Comparison of ENCODE assay signal across 1 cellular context in the genomic region with DNA sequence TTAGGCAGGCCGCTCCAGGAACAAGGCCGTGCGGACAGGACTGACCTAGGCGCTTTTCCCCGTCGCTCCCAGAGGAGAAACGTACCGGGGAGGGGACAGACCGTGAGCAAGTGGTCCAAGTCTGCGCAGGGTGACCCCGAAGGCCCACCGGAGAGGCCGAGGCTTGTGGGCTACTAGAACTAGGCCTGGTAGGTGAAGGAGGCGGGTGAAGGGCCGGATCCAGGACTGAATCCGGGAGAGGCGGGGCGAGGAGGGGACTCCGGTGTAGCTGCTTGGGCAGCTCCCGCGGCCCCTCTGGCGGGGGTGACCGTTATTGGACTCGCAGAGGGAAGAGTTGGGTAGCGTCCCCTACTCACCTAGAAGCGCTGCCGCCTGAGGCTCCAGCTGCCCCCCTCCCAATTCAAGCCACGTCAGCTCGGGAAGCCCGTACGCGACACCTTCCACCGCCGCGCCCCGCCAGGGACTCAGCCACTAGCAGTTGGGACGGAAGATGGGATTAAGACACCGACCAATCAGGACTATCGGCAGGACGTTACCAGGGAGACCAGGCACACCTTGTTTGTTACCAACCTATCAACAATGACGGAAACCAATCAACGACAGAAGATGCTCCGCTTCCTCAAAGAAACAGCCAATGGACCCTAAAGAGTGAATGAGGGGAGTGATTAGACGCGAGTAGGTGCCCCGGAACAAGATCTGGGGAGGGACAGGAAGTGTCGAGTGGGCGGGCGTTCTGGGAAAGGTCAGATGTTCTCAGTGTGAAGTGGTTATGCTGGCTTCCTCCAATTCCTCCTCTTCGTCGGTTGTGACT.
TF ChIP-seq lines count a peak whose summit lies in the region.

A gene with protein sequence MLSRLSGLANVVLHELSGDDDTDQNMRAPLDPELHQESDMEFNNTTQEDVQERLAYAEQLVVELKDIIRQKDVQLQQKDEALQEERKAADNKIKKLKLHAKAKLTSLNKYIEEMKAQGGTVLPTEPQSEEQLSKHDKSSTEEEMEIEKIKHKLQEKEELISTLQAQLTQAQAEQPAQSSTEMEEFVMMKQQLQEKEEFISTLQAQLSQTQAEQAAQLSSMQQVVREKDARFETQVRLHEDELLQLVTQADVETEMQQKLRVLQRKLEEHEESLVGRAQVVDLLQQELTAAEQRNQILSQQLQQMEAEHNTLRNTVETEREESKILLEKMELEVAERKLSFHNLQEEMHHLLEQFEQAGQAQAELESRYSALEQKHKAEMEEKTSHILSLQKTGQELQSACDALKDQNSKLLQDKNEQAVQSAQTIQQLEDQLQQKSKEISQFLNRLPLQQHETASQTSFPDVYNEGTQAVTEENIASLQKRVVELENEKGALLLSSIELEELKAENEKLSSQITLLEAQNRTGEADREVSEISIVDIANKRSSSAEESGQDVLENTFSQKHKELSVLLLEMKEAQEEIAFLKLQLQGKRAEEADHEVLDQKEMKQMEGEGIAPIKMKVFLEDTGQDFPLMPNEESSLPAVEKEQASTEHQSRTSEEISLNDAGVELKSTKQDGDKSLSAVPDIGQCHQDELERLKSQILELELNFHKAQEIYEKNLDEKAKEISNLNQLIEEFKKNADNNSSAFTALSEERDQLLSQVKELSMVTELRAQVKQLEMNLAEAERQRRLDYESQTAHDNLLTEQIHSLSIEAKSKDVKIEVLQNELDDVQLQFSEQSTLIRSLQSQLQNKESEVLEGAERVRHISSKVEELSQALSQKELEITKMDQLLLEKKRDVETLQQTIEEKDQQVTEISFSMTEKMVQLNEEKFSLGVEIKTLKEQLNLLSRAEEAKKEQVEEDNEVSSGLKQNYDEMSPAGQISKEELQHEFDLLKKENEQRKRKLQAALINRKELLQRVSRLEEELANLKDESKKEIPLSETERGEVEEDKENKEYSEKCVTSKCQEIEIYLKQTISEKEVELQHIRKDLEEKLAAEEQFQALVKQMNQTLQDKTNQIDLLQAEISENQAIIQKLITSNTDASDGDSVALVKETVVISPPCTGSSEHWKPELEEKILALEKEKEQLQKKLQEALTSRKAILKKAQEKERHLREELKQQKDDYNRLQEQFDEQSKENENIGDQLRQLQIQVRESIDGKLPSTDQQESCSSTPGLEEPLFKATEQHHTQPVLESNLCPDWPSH (N-terminal part only) (minus strand): TSS at position 466 of the 811 bp plus-strand sequence. CDS start 18,770 bp downstream, outside the sequence.

TF ChIP-seq in K562, 482 proteins besides CTCF, POLR2A, EP300 and RAD21 (continued from another document and continues in another):
- TF ChIP-seq CUX1 (CRISPR knock-in tag; IDR thresholded peaks at IDR 0.05) (no peak), ZNF184 (CRISPR knock-in tag; IDR thresholded peaks at IDR 0.05) (no peak), MNT (conservative IDR thresholded peaks at IDR 0.05) (peak; percentile 71 to 78), ZBTB8A (IDR thresholded peaks at IDR 0.05; ENCODE audit: partially characterized antibody) (no peak), MCM7 (IDR thresholded peaks at IDR 0.05) (no peak), SRSF1 (IDR thresholded peaks at IDR 0.05; ENCODE audit: low read depth, low read length) (no peak), GABPA (tag; conservative IDR thresholded peaks at IDR 0.05; ENCODE audit: low read depth) (peak; percentile 97), POU5F1 (IDR thresholded peaks at IDR 0.05; ENCODE audit: borderline replicate concordance, low read depth, low read length, partially characterized antibody) (no peak), SNRNP70 (optimal IDR thresholded peaks at IDR 0.05; ENCODE audit: low read depth, low read length) (no peak), PTTG1 (tag; IDR thresholded peaks at IDR 0.05; ENCODE audit: low read depth) (no peak), KAT8 (IDR thresholded peaks at IDR 0.05; ENCODE audit: low read depth) (no peak), SPI1 (IDR thresholded peaks at IDR 0.05; ENCODE audit: borderline replicate concordance, low read depth, low read length) (peak; percentile 54; the same call in 1 of the 2 replicates), ZNF274 (IDR thresholded peaks at IDR 0.05; ENCODE audit: borderline replicate concordance, low read depth, low read length) (no peak), ZNF263 (CRISPR knock-in tag; IDR thresholded peaks at IDR 0.05; ENCODE audit: borderline replicate concordance) (no peak), BHLHE40 (IDR thresholded peaks at IDR 0.05; ENCODE audit: low read length) (peak; percentile 53), ZNF707 (CRISPR knock-in tag; conservative IDR thresholded peaks at IDR 0.05) (no peak), KHSRP (IDR thresholded peaks at IDR 0.05) (no peak), NEUROD1 (IDR thresholded peaks at IDR 0.05; ENCODE audit: borderline replicate concordance, low read depth, low read length, partially characterized antibody) (peak; percentile 88), TEAD1 (CRISPR knock-in tag; IDR thresholded peaks at IDR 0.05) (no peak), PRPF4 (IDR thresholded peaks at IDR 0.05; ENCODE audit: insufficient read depth, low read depth, low read length, poor library complexity, severe bottlenecking) (no peak), ELF2 (CRISPR knock-in tag; IDR thresholded peaks at IDR 0.05) (no peak; the same call in 1 of the 2 replicates), SMAD4 (CRISPR knock-in tag; conservative IDR thresholded peaks at IDR 0.05) (no peak)
- TF ChIP-seq, protein P1, sequence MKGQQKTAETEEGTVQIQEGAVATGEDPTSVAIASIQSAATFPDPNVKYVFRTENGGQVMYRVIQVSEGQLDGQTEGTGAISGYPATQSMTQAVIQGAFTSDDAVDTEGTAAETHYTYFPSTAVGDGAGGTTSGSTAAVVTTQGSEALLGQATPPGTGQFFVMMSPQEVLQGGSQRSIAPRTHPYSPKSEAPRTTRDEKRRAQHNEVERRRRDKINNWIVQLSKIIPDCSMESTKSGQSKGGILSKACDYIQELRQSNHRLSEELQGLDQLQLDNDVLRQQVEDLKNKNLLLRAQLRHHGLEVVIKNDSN (CRISPR knock-in tag; IDR thresholded peaks at IDR 0.05): no peak
- TF ChIP-seq, protein P2, sequence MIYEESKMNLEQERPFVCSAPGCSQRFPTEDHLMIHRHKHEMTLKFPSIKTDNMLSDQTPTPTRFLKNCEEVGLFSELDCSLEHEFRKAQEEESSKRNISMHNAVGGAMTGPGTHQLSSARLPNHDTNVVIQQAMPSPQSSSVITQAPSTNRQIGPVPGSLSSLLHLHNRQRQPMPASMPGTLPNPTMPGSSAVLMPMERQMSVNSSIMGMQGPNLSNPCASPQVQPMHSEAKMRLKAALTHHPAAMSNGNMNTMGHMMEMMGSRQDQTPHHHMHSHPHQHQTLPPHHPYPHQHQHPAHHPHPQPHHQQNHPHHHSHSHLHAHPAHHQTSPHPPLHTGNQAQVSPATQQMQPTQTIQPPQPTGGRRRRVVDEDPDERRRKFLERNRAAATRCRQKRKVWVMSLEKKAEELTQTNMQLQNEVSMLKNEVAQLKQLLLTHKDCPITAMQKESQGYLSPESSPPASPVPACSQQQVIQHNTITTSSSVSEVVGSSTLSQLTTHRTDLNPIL (CRISPR knock-in tag; IDR thresholded peaks at IDR 0.05): no peak
- TF ChIP-seq, protein P3, sequence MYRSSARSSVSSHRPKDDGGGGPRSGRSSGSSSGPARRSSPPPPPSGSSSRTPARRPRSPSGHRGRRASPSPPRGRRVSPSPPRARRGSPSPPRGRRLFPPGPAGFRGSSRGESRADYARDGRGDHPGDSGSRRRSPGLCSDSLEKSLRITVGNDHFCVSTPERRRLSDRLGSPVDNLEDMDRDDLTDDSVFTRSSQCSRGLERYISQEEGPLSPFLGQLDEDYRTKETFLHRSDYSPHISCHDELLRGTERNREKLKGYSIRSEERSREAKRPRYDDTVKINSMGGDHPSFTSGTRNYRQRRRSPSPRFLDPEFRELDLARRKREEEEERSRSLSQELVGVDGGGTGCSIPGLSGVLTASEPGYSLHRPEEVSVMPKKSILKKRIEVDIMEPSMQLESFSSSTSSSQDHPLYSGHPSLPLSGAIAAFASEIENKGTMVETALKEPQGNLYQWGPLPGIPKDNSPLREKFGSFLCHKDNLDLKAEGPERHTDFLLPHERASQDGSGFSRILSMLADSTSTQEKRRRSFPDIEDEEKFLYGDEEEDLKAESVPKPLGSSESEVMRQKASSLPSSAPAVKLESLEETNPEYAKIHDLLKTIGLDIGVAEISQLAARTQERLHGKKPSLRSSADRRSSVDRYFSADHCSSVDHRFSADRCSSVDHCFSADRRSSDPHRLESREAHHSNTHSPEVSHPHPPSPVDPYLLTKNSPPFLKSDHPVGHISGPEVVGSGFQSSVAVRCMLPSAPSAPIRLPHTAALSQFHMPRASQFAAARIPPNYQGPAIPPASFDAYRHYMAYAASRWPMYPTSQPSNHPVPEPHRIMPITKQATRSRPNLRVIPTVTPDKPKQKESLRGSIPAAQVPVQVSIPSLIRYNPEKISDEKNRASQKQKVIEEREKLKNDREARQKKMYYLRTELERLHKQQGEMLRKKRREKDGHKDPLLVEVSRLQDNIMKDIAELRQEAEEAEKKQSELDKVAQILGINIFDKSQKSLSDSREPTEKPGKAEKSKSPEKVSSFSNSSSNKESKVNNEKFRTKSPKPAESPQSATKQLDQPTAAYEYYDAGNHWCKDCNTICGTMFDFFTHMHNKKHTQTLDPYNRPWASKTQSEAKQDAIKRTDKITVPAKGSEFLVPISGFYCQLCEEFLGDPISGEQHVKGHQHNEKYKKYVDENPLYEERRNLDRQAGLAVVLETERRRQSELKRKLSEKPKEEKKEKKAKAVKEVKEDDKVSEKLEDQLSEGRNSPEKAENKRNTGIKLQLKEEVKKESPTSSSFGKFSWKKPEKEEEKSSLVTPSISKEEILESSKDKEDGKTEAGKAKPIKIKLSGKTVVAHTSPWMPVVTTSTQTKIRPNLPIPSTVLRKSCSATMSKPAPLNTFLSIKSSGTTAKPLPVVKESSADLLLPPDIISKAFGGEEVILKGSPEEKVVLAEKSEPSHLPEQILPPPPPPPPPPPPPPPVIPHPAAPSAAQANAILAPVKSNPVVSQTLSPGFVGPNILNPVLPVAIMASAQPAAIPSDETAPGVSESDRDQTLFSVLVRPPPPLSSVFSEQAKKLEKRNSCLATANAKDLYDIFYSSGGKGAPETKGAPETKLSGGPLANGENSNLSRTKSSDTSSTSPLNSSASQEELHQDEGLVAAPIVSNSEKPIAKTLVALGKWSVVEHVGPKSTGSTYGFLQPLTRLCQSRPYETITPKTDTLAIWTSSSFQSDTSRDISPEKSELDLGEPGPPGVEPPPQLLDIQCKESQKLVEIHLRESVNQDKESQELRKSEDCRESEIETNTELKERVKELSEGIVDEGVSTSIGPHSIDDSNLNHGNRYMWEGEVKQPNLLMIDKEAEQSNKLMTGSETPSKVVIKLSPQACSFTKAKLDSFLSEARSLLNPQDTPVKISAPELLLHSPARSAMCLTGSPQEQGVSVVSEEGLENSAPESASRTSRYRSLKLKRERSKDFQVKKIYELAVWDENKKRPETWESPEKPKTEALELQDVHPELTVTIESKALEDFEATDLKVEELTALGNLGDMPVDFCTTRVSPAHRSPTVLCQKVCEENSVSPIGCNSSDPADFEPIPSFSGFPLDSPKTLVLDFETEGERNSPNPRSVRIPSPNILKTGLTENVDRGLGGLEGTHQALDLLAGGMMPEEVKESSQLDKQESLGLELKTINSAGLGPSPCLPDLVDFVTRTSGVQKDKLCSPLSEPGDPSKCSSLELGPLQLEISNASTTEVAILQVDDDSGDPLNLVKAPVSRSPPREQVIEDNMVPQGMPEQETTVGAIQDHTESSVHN (IDR thresholded peaks at IDR 0.05; ENCODE audit: borderline replicate concordance in 1 of 2, low read depth in 1 of 2): 0 out of 4 replicates have a peak, but pooled peaks of 1 of the 2 experiments have one; percentile 56
